26 cellular contexts compared by ENCODE assay signal in the genomic region with DNA sequence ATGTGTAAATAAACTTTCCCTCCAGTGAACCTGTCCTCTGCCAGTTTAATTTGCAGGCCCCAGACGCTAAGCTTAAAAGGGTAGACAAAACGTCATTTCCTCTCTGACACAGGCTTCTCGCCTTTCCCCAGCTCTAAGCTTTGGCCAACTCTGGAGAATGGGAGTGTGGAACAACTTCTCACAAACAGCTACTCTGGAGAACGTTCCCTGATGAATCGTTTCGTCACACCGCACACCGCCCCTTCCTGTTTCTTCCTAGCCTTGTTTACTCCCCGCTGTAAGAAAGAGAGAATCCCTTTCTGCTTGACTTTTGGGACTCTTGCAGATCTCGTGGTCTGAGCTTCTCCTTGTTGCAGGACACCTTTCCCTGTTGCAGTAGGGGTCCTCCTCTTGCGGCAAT.
DNase-seq lines count a peak whose midpoint lies in the region; ATAC-seq, FAIRE-seq and TF ChIP-seq lines count a peak whose summit lies in the region.
"Had no signal": no experiment of that assay in that cellular context is flagged by ENCODE, and none has a peak within 500 bp of the region (broad histone marks: within the 10 kb centered on the region; RNA-seq: fewer than 3 reads in every experiment).

No MANE protein-coding gene starts in this region.

- H3K4me3 Mint-ChIP-seq in activated T-cell treated with anti-CD3 and anti-CD28 coated beads, Interleukin-2, amount 50 U/mL, for 24 hours, result no peak overlapping the region
- H3K4me3 Mint-ChIP-seq in type B pancreatic cell, result no peak overlapping the region
- H3K4me3 Mint-ChIP-seq in stimulated activated naive CD8-positive, alpha-beta T cell treated with anti-CD3 and anti-CD28 coated beads, Interleukin-15, amount 100 ng/mL, for 72 hours, result no peak overlapping the region
- H3K4me3 Mint-ChIP-seq: B cell; CD8-positive, alpha-beta T cell; HFFc6 had no signal

- TF ChIP-seq POLR2A in adrenal gland (IDR thresholded peaks at IDR 0.05), result no peak

- H3K9me3 ChIP-seq in adrenal gland (replicated peaks in 1 of 3), result no peaks in the 10 kb centered on the region
- H3K9me3 ChIP-seq: SK-N-SH had no signal

- no peaks in the 10 kb centered on the region for H3K4me1 Mint-ChIP-seq in activated T-cell treated with anti-CD3 and anti-CD28 coated beads, Interleukin-2, amount 50 U/mL, for 24 hours (ENCODE audit: low read depth)
- H3K4me1 Mint-ChIP-seq in type B pancreatic cell (ENCODE audit: unreplicated experiment), result no peaks in the 10 kb centered on the region
- no peaks in the 10 kb centered on the region for H3K4me1 Mint-ChIP-seq in stimulated activated naive CD8-positive, alpha-beta T cell treated with anti-CD3 and anti-CD28 coated beads, Interleukin-15, amount 100 ng/mL, for 72 hours
- H3K4me1 Mint-ChIP-seq: B cell had no signal

- WGBS in adrenal gland, 4 donors, result 66 to 75% (median 72%) methylated on average over 11 of the region's 11 CpGs

- H3K4me3 ChIP-seq in adrenal gland, result no peak overlapping the region

- TF ChIP-seq CTCF in adrenal gland (IDR thresholded peaks at IDR 0.05), result no peak
- no peak for TF ChIP-seq CTCF in type B pancreatic cell (conservative IDR thresholded peaks at IDR 0.05)

- no peaks in the 10 kb centered on the region for H3K4me1 ChIP-seq in adrenal gland (replicated peaks in 1 of 2)

- no peaks in the 10 kb centered on the region for H3K27me3 ChIP-seq in adrenal gland

- no peak overlapping the region for H3K27ac ChIP-seq in adrenal gland
- H3K27ac ChIP-seq: HL-60, KMS-11 had no signal

- H3K36me3 Mint-ChIP-seq in activated T-cell treated with anti-CD3 and anti-CD28 coated beads, Interleukin-2, amount 50 U/mL, for 24 hours (ENCODE audit: low read depth), result no peaks in the 10 kb centered on the region
- H3K36me3 Mint-ChIP-seq in type B pancreatic cell, result no peaks in the 10 kb centered on the region
- H3K36me3 Mint-ChIP-seq: CD8-positive, alpha-beta T cell had no signal

- H3K9me3 Mint-ChIP-seq in activated T-cell treated with anti-CD3 and anti-CD28 coated beads, Interleukin-2, amount 50 U/mL, for 24 hours, result no peaks in the 10 kb centered on the region
- H3K9me3 Mint-ChIP-seq in type B pancreatic cell, result no peaks in the 10 kb centered on the region
- peaks cover 0 to 8% of the 10 kb centered on the region in 2 donors for H3K9me3 Mint-ChIP-seq in stimulated activated naive CD8-positive, alpha-beta T cell treated with anti-CD3 and anti-CD28 coated beads, Interleukin-15, amount 100 ng/mL, for 72 hours
- H3K9me3 Mint-ChIP-seq: CD8-positive, alpha-beta T cell had no signal

- ATAC-seq in stimulated activated naive CD8-positive, alpha-beta T cell treated with anti-CD3 and anti-CD28 coated beads, Interleukin-15, amount 100 ng/mL, for 72 hours, result no peak
- ATAC-seq: CD8-positive, alpha-beta T cell had no signal

- H3K27ac Mint-ChIP-seq in activated T-cell treated with anti-CD3 and anti-CD28 coated beads, Interleukin-2, amount 50 U/mL, for 24 hours, result no peak overlapping the region
- no peak overlapping the region for H3K27ac Mint-ChIP-seq in type B pancreatic cell
- H3K27ac Mint-ChIP-seq in stimulated activated naive CD8-positive, alpha-beta T cell treated with anti-CD3 and anti-CD28 coated beads, Interleukin-15, amount 100 ng/mL, for 72 hours, result no peak overlapping the region
- H3K27ac Mint-ChIP-seq: B cell; CD8-positive, alpha-beta T cell; HFFc6 had no signal

- intact Hi-C loops in adrenal gland (cut with DNase I), result no loop called here

- peak; percentile 14 for DNase-seq in activated T-cell treated with anti-CD3 and anti-CD28 coated beads, Interleukin-2, amount 50 U/mL, for 24 hours
- DNase-seq in activated T-cell treated with anti-CD3 and anti-CD28 coated beads for 4 hours, result no peak
- peak in 5 of 7 donors; percentile 5 to 49 (median 10) for DNase-seq in adrenal gland
- DNase-seq in mesenteric fat pad (ENCODE audit: low spot score), result peak; percentile 53
- peak; percentile 20 for DNase-seq in type B pancreatic cell (ENCODE audit: extremely low spot score, unreplicated experiment)
- DNase-seq in stimulated activated naive CD8-positive, alpha-beta T cell treated with anti-CD3 and anti-CD28 coated beads, Interleukin-15, amount 100 ng/mL, for 72 hours, result no peak
- DNase-seq in NCI-H446 treated with DMSO at 0.1 percent for 48 hours (lab: John Stamatoyannopoulos, UW), result no peak
- DNase-seq in RCC 7860 (ENCODE audit: low spot score), result no peak
- DNase-seq: 8988T; CD8-positive, alpha-beta T cell; DMS79; H7; HFFc6; MV-4-11; NCI-H1417 treated with DMSO at 0.1 percent for 48 hours; NCI-H187 treated with DMSO at 0.1 percent for 48 hours; NCI-H345; NCI-H69; NK-92 treated with Interleukin-12 subunit alpha and Interleukin-12 subunit beta, amount 100 ng/mL, for 24 hours; SHP77; SK-N-SH had no signal

- no peak for FAIRE-seq in RCC 7860 (lab: Jason Lieb, UNC)
- FAIRE-seq: GM12892, GM18507 had no signal

- no peaks in the 10 kb centered on the region for H3K36me3 ChIP-seq in adrenal gland (replicated peaks in 1 of 2)

- H3K27me3 Mint-ChIP-seq in activated T-cell treated with anti-CD3 and anti-CD28 coated beads, Interleukin-2, amount 50 U/mL, for 24 hours, result no peaks in the 10 kb centered on the region
- peaks cover 33% of the 10 kb centered on the region for H3K27me3 Mint-ChIP-seq in type B pancreatic cell
- H3K27me3 Mint-ChIP-seq in stimulated activated naive CD8-positive, alpha-beta T cell treated with anti-CD3 and anti-CD28 coated beads, Interleukin-15, amount 100 ng/mL, for 72 hours, result peaks cover 31% of the 10 kb centered on the region
- H3K27me3 Mint-ChIP-seq: B cell had no signal

Comparison
In these comparisons a context has a peak if more than half of its experiments do, and no peak if none do; other contexts are left out.
1. DNase-seq: peak in activated T-cell treated with anti-CD3 and anti-CD28 coated beads, Interleukin-2, amount 50 U/mL, for 24 hours (single experiment), adrenal gland (5 of 7), mesenteric fat pad (single experiment) and type B pancreatic cell (single experiment); none in activated T-cell treated with anti-CD3 and anti-CD28 coated beads for 4 hours (single experiment), stimulated activated naive CD8-positive, alpha-beta T cell treated with anti-CD3 and anti-CD28 coated beads, Interleukin-15, amount 100 ng/mL, for 72 hours (0 of 2), NCI-H446 treated with DMSO at 0.1 percent for 48 hours (single experiment) and RCC 7860 (single experiment).